9 cellular contexts compared by ENCODE assay signal in the genomic region with DNA sequence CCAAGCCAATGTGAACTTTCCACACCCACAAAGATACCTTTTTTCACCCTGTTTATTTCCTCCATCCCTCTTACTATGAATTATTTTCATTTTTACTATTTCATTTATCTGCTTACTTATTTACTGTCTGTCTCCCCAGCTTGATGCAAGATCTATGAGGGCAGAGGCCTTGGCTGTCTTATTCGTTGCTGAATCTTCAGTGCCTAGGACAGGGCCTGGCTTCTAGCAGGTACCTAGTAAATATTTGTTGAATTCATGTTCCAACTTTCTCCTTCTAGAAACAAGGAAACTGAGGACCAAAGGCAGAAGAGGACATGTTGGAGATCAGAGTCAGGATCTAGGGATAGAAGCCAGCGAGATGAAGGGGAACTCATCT. TPM values are rescaled to one million over a fixed set of nuclear protein-coding genes. Genes with fewer than 3 reads are reported as not detected.
DNase-seq lines count a peak whose midpoint lies in the region; TF ChIP-seq lines count a peak whose summit lies in the region.
"Had no signal": no experiment of that assay in that cellular context is flagged by ENCODE, and none has a peak within 500 bp of the region (broad histone marks: within the 10 kb centered on the region; RNA-seq: fewer than 3 reads in every experiment).

No MANE protein-coding gene starts in this region.

- TF ChIP-seq CTCF in OCI-LY3 (IDR thresholded peaks at IDR 0.05; ENCODE audit: low read depth, low read length) (no peak), endodermal cell (conservative IDR thresholded peaks at IDR 0.05) (no peak), uterus (IDR thresholded peaks at IDR 0.05) (no peak)

- peaks cover 11% of the 10 kb centered on the region; the same call in 1 of the 2 replicates for H3F3A ChIP-seq in GM23248 (ENCODE audit: insufficient read depth)

- H3K36me3 ChIP-seq in GM23248 (ENCODE audit: low read depth): no peaks in the 10 kb centered on the region
- no peaks in the 10 kb centered on the region for H3K36me3 ChIP-seq in OCI-LY3 (replicated peaks; ENCODE audit: low read depth, low read length)
- no peaks in the 10 kb centered on the region for H3K36me3 ChIP-seq in endodermal cell (ENCODE audit: control insufficient read depth, insufficient read depth, low read length)
- H3K36me3 ChIP-seq in skeletal muscle satellite cell (ENCODE audit: insufficient read depth, low read length): no peaks in the 10 kb centered on the region
- H3K36me3 ChIP-seq in uterus: no peaks in the 10 kb centered on the region
- H3K36me3 ChIP-seq: colonic mucosa had no signal

- DNase-seq in GM23248 (no peak), endodermal cell (no peak), NCI-H1105 (lab: John Stamatoyannopoulos, UW) (no peak), uterus (no peak), ecto neural progenitor cell (ENCODE audit: low spot score) (no peak)

- H3K9me3 Mint-ChIP-seq in endodermal cell: no peaks in the 10 kb centered on the region

- TF ChIP-seq POLR2A in uterus (IDR thresholded peaks at IDR 0.05): no peak

- H3K4me2 ChIP-seq in GM23248 (ENCODE audit: unreplicated experiment) (peak overlapping the region; percentile 47), OCI-LY3 (ENCODE audit: low read length) (peak overlapping the region; percentile 93), skeletal muscle satellite cell (ENCODE audit: low read length) (peak overlapping the region; percentile 99)

- H3K79me2 ChIP-seq in GM23248 (ENCODE audit: insufficient read depth): peaks cover 15% of the 10 kb centered on the region; the same call in 1 of the 2 replicates
- no peaks in the 10 kb centered on the region for H3K79me2 ChIP-seq in OCI-LY3 (ENCODE audit: low read length)

- H2AFZ ChIP-seq in GM23248 (peak overlapping the region; percentile 48), OCI-LY3 (ENCODE audit: low read depth, low read length) (peak overlapping the region; percentile 61)

- H3K36me3 Mint-ChIP-seq in endodermal cell (ENCODE audit: low read depth): no peaks in the 10 kb centered on the region

- H3K4me1 ChIP-seq in GM23248 (ENCODE audit: insufficient read depth) (peaks cover 9% of the 10 kb centered on the region), OCI-LY3 (ENCODE audit: low read length) (peaks cover 5% of the 10 kb centered on the region; the same call in 1 of the 2 replicates), endodermal cell (ENCODE audit: control insufficient read depth, insufficient read depth, low read length) (peaks cover 5% of the 10 kb centered on the region), skeletal muscle satellite cell (ENCODE audit: control insufficient read depth, insufficient read depth, low read length) (peaks cover 7% of the 10 kb centered on the region), uterus (peaks cover 0 to 8% of the 10 kb centered on the region in 2 donors)

- H3K9me3 ChIP-seq in GM23248 (ENCODE audit: low read depth) (no peaks in the 10 kb centered on the region), OCI-LY3 (ENCODE audit: insufficient read depth, low read length) (no peaks in the 10 kb centered on the region), endodermal cell (ENCODE audit: control insufficient read depth, low read length) (no peaks in the 10 kb centered on the region), skeletal muscle satellite cell (replicated peaks; ENCODE audit: low read length) (no peaks in the 10 kb centered on the region), uterus (no peaks in the 10 kb centered on the region)
- H3K9me3 ChIP-seq: colonic mucosa had no signal

- H3K9me2 ChIP-seq in GM23248 (ENCODE audit: insufficient read depth): no peaks in the 10 kb centered on the region

- WGBS in GM23248 (ENCODE audit: low coverage in 1 of 2, low lambda C conversion rate in 2 of 2, missing lambda C conversion rate in 2 of 2), 2 experiments: 0% methylated on average over 2 of the region's 2 CpGs
- 55 to 70% methylated on average over 2 of the region's 2 CpGs for WGBS in endodermal cell (ENCODE audit: insufficient coverage in 1 of 2, insufficient read length in 1 of 2), 2 experiments

- in situ Hi-C loops in GM23248 (cut with MboI): no loop called here

- H3K27ac ChIP-seq in GM23248: peak overlapping the region; percentile 21; the same call in 1 of the 2 replicates
- H3K27ac ChIP-seq in OCI-LY3 (ENCODE audit: low read length): no peak overlapping the region
- no peak overlapping the region for H3K27ac ChIP-seq in endodermal cell (ENCODE audit: low read depth, low read length)
- peak overlapping the region in 1 of 2 donors; percentile 31 for H3K27ac ChIP-seq in uterus
- H3K27ac ChIP-seq: colonic mucosa, HL-60 had no signal

- H4K20me1 ChIP-seq in GM23248 (ENCODE audit: insufficient read depth) (no peaks in the 10 kb centered on the region), OCI-LY3 (ENCODE audit: insufficient read depth, low read length) (no peaks in the 10 kb centered on the region)

- H3K4me3 Mint-ChIP-seq in endodermal cell: peak overlapping the region; percentile 67

- H3K4me3 ChIP-seq in GM23248: no peak overlapping the region
- H3K4me3 ChIP-seq in OCI-LY3 (ENCODE audit: low read length): peak overlapping the region; percentile 75
- H3K4me3 ChIP-seq in endodermal cell (ENCODE audit: low read length): peak overlapping the region; percentile 83
- H3K4me3 ChIP-seq in skeletal muscle satellite cell (ENCODE audit: low read length): no peak overlapping the region
- H3K4me3 ChIP-seq in uterus: no peak overlapping the region

- H3K9ac ChIP-seq in GM23248 (0 out of 2 replicates have a peak overlapping the region, but pooled peaks have one; percentile 1), OCI-LY3 (ENCODE audit: low read length) (no peak overlapping the region), endodermal cell (ENCODE audit: extremely low read depth, low read length, poor library complexity, severe bottlenecking) (no peak overlapping the region), skeletal muscle satellite cell (ENCODE audit: low read depth, low read length) (no peak overlapping the region)

- peaks cover 12% of the 10 kb centered on the region for H3K4me1 Mint-ChIP-seq in endodermal cell

- H3K27me3 ChIP-seq in GM23248 (replicated peaks; ENCODE audit: insufficient read depth): no peaks in the 10 kb centered on the region
- H3K27me3 ChIP-seq in OCI-LY3 (ENCODE audit: low read depth, low read length): peaks cover 26% of the 10 kb centered on the region
- no peaks in the 10 kb centered on the region for H3K27me3 ChIP-seq in endodermal cell (ENCODE audit: control insufficient read depth, insufficient read depth, low read length, poor library complexity, severe bottlenecking)
- H3K27me3 ChIP-seq in skeletal muscle satellite cell (ENCODE audit: control insufficient read depth, insufficient read depth, low read length): peaks cover 33% of the 10 kb centered on the region
- no peaks in the 10 kb centered on the region for H3K27me3 ChIP-seq in uterus

- peaks cover 4% of the 10 kb centered on the region for H3K27me3 Mint-ChIP-seq in endodermal cell (ENCODE audit: insufficient read depth)

- intact Hi-C loops in uterus (cut with DNase I; ENCODE audit: low total_unique reads): no loop called here

- H3K27ac Mint-ChIP-seq in endodermal cell: no peak overlapping the region

RNA-seq across cellular contexts. Expression of a gene that starts 0.5 kb away (rescaled TPM):
- total RNA-seq in GM23248 (2014; rRNA removed; shearing (Covaris generic)): 11.3 and 12.1 TPM in 2 replicates
- 13.7 and 19.0 TPM in 2 replicates for polyA plus RNA-seq in GM23248 (2016; fragmentation: Nextera tagmentation; extraction: Ambion mirVana)
- 100 to 1,000 TPM in 1 of 2 donors, 10 to 100 TPM in 1; 55.8 to 147 TPM for total RNA-seq in endodermal cell
- polyA plus RNA-seq in endodermal cell (2013, experiment 1 of 2): 78.9 TPM
- polyA plus RNA-seq in endodermal cell (2013, experiment 2 of 2): 83.8 TPM
- total RNA-seq in skeletal muscle satellite cell (2012; rRNA removed): 1.0 and 4.2 TPM in 2 replicates
- total RNA-seq in uterus: 10 to 100 TPM in 3 of 4 donors, 1 to 10 TPM in 1; 5.0 to 71.5 (median 31.0) TPM

RNA-seq across cellular contexts. Expression of a gene that starts 11.3 kb away (rescaled TPM):
- 39.1 and 48.5 TPM in 2 replicates for total RNA-seq in GM23248 (2014; rRNA removed; shearing (Covaris generic))
- 73.1 and 74.7 TPM in 2 replicates for polyA plus RNA-seq in GM23248 (2016; fragmentation: Nextera tagmentation; extraction: Ambion mirVana)
- total RNA-seq in endodermal cell (100 to 1,000 TPM; 115 to 117 TPM), uterus (100 to 1,000 TPM in 1 of 4 donors, 10 to 100 TPM in 3; 31.3 to 151 (median 52.6) TPM)
- polyA plus RNA-seq in endodermal cell (2013, experiment 1 of 2): 123 TPM
- polyA plus RNA-seq in endodermal cell (2013, experiment 2 of 2): 111 TPM
- total RNA-seq in skeletal muscle satellite cell (2012; rRNA removed): 22.1 and 31.5 TPM in 2 replicates

RNA-seq across cellular contexts. Expression of a gene that starts 42.6 kb away (rescaled TPM):
- total RNA-seq in GM23248 (2014; rRNA removed; shearing (Covaris generic)): 229 and 315 TPM in 2 replicates
- polyA plus RNA-seq in GM23248 (2016; fragmentation: Nextera tagmentation; extraction: Ambion mirVana): 137 and 142 TPM in 2 replicates
- total RNA-seq in endodermal cell (10 to 100 TPM; 65.7 to 82.1 TPM), uterus (100 to 1,000 TPM in 2 of 4 donors, 10 to 100 TPM in 2; 31.3 to 198 (median 96.0) TPM)
- polyA plus RNA-seq in endodermal cell (2013, experiment 1 of 2): 105 TPM
- 99.0 TPM for polyA plus RNA-seq in endodermal cell (2013, experiment 2 of 2)
- total RNA-seq in skeletal muscle satellite cell (2012; rRNA removed): 35.2 and 41.3 TPM in 2 replicates

RNA-seq across cellular contexts. Expression of a gene that starts 53.4 kb away (rescaled TPM):
- not detected in 2 replicates for total RNA-seq in GM23248 (2014; rRNA removed; shearing (Covaris generic))
- not detected in 2 replicates for polyA plus RNA-seq in GM23248 (2016; fragmentation: Nextera tagmentation; extraction: Ambion mirVana)
- not detected for total RNA-seq in endodermal cell
- not detected for polyA plus RNA-seq in endodermal cell (2013, experiment 1 of 2)
- polyA plus RNA-seq in endodermal cell (2013, experiment 2 of 2): not detected
- not detected in 2 replicates for total RNA-seq in skeletal muscle satellite cell (2012; rRNA removed)
- total RNA-seq in uterus: 1 to 10 TPM in 1 of 4 donors, under 1 TPM in 1, not detected in 2; 0.98 to 2.6 TPM

Comparison
In these comparisons a context has a peak if more than half of its experiments do, and no peak if none do; other contexts are left out.
1. H3K4me2 ChIP-seq: peak in every context shown above with its lines; median percentile 99 in skeletal muscle satellite cell; 93 in OCI-LY3; 47 in GM23248.
2. H3K4me3 ChIP-seq: peak in OCI-LY3 (single experiment) and endodermal cell (single experiment); none in GM23248 (single experiment), skeletal muscle satellite cell (single experiment) and uterus (0 of 2).